8 cellular contexts compared by ENCODE assay signal in genomic region chr9:97984188-97985057, GRCh38. TPM values are rescaled to one million over a fixed set of nuclear protein-coding genes. Genes with fewer than 3 reads are reported as not detected.
DNase-seq lines count a peak whose midpoint lies in the region; ATAC-seq and TF ChIP-seq lines count a peak whose summit lies in the region.

No MANE protein-coding gene starts in this region.

- peaks cover 31% of the 10 kb centered on the region for H3K36me3 Mint-ChIP-seq in activated naive CD8-positive, alpha-beta T cell treated with anti-CD3 and anti-CD28 coated beads, Interleukin-2, amount 50 U/mL, for 24 hours (ENCODE audit: low read depth)

- 0% methylated on average over 5 to 11 of the region's 116 CpGs for WGBS in thyroid gland, 2 donors

- no peak overlapping the region for H3K4me3 ChIP-seq in KMS-11 (IDR thresholded peaks at IDR 0.05; ENCODE audit: insufficient read depth, low read depth, low read length)
- H3K4me3 ChIP-seq in cardiac muscle cell, result peak overlapping the region; percentile 98
- peak overlapping the region; percentile 67 for H3K4me3 ChIP-seq in parathyroid adenoma (ENCODE audit: low read depth, low read length)
- peak overlapping the region; percentile 30 to 99 (median 94) for H3K4me3 ChIP-seq in thyroid gland (replicated peaks in 1 of 3)

- no peaks in the 10 kb centered on the region for H3K27me3 Mint-ChIP-seq in activated naive CD8-positive, alpha-beta T cell treated with anti-CD3 and anti-CD28 coated beads, Interleukin-2, amount 50 U/mL, for 24 hours

- peak; percentile 11 to 68 for TF ChIP-seq POLR2A in thyroid gland (IDR thresholded peaks at IDR 0.05)

- H3K4me1 Mint-ChIP-seq in activated naive CD8-positive, alpha-beta T cell treated with anti-CD3 and anti-CD28 coated beads, Interleukin-2, amount 50 U/mL, for 24 hours, result peaks cover 61% of the 10 kb centered on the region

- H3K79me2 ChIP-seq in KMS-11 (ENCODE audit: insufficient read depth, low read depth) (peaks cover 58% of the 10 kb centered on the region), parathyroid adenoma (peaks cover 11% of the 10 kb centered on the region)

- DNase-seq in DMS 273 treated with DMSO at 0.1 percent for 48 hours (lab: John Stamatoyannopoulos, UW) (peak; percentile 11), SW 1271 (lab: John Stamatoyannopoulos, UW) (peak; percentile 45 to 66), cardiac muscle cell (ENCODE audit: low read depth in 1 of 2, low spot score in 1 of 2) (peak; percentile 70 to 89), thyroid gland (peak; percentile 80 to 83)
- DNase-seq in activated naive CD8-positive, alpha-beta T cell treated with anti-CD3 and anti-CD28 coated beads, Interleukin-2, amount 50 U/mL, for 24 hours, result peak; percentile 82

- H3K27ac Mint-ChIP-seq in activated naive CD8-positive, alpha-beta T cell treated with anti-CD3 and anti-CD28 coated beads, Interleukin-2, amount 50 U/mL, for 24 hours, result peak overlapping the region; percentile 76

- peak; percentile 22 for ATAC-seq in GM21515 (IDR thresholded peaks at IDR 0.05; ENCODE audit: unreplicated experiment)
- ATAC-seq in activated naive CD8-positive, alpha-beta T cell treated with anti-CD3 and anti-CD28 coated beads, Interleukin-2, amount 50 U/mL, for 24 hours, result peak; percentile 17

- H3K27me3 ChIP-seq in KMS-11 (ENCODE audit: insufficient read depth, low read depth) (no peaks in the 10 kb centered on the region), cardiac muscle cell (peaks cover 34% of the 10 kb centered on the region), parathyroid adenoma (ENCODE audit: control insufficient read depth, insufficient read depth, low read length) (no peaks in the 10 kb centered on the region), thyroid gland (no peaks in the 10 kb centered on the region)

- peaks cover 48% of the 10 kb centered on the region for H3K4me1 ChIP-seq in KMS-11 (ENCODE audit: low read depth, poor library complexity, severe bottlenecking)
- H3K4me1 ChIP-seq in cardiac muscle cell (ENCODE audit: low read depth), result peaks cover 6% of the 10 kb centered on the region
- no peaks in the 10 kb centered on the region for H3K4me1 ChIP-seq in parathyroid adenoma
- peaks cover 22 to 31% of the 10 kb centered on the region in 2 donors for H3K4me1 ChIP-seq in thyroid gland

- no peaks in the 10 kb centered on the region for H3K36me3 ChIP-seq in KMS-11 (ENCODE audit: insufficient read depth)
- no peaks in the 10 kb centered on the region for H3K36me3 ChIP-seq in cardiac muscle cell
- no peaks in the 10 kb centered on the region for H3K36me3 ChIP-seq in parathyroid adenoma (ENCODE audit: control insufficient read depth, insufficient read depth, low read length)
- H3K36me3 ChIP-seq in thyroid gland, result no peaks in the 10 kb centered on the region

- no peaks in the 10 kb centered on the region for H3K9me3 Mint-ChIP-seq in activated naive CD8-positive, alpha-beta T cell treated with anti-CD3 and anti-CD28 coated beads, Interleukin-2, amount 50 U/mL, for 24 hours

- H3K9ac ChIP-seq in KMS-11 (peak overlapping the region; percentile 100), parathyroid adenoma (no peak overlapping the region)

- peak overlapping the region; percentile 95 for H3K4me2 ChIP-seq in KMS-11
- peak overlapping the region; percentile 70 for H3K4me2 ChIP-seq in parathyroid adenoma (ENCODE audit: low read length)

- no peak for TF ChIP-seq CTCF in KMS-11 (conservative IDR thresholded peaks at IDR 0.05; ENCODE audit: low read depth, low read length)
- TF ChIP-seq CTCF in cardiac muscle cell (IDR thresholded peaks at IDR 0.05; ENCODE audit: low read depth, low read length), result no peak
- TF ChIP-seq CTCF in parathyroid adenoma (IDR thresholded peaks at IDR 0.05), result no peak
- peak in 2 of 6 experiments; percentile 12 to 27 for TF ChIP-seq CTCF in thyroid gland (IDR thresholded peaks at IDR 0.05)

- H3K27ac ChIP-seq in KMS-11 (peak overlapping the region; percentile 99), cardiac muscle cell (peak overlapping the region; percentile 92), parathyroid adenoma (peak overlapping the region; percentile 81), thyroid gland (peak overlapping the region; percentile 93 to 99 (median 98))

- H3K9me3 ChIP-seq in cardiac muscle cell (ENCODE audit: low read depth), result no peaks in the 10 kb centered on the region
- no peaks in the 10 kb centered on the region for H3K9me3 ChIP-seq in parathyroid adenoma (ENCODE audit: control insufficient read depth, low read length)
- H3K9me3 ChIP-seq in thyroid gland, result no peaks in the 10 kb centered on the region

- H3K4me3 Mint-ChIP-seq in activated naive CD8-positive, alpha-beta T cell treated with anti-CD3 and anti-CD28 coated beads, Interleukin-2, amount 50 U/mL, for 24 hours, result peak overlapping the region; percentile 72

- peak overlapping the region; percentile 47; the same call in 1 of the 2 replicates for H2AFZ ChIP-seq in KMS-11 (ENCODE audit: low read depth)
- H2AFZ ChIP-seq in parathyroid adenoma, result peak overlapping the region; percentile 68

- intact Hi-C loops in thyroid gland (cut with DNase I), result loop anchor here (5.0 to 10.0 kb wide), 2 partner anchors 50 to 62 kb away; partner anchors contain the start of gene TRMO

- H4K20me1 ChIP-seq in KMS-11 (ENCODE audit: insufficient read depth), result peaks cover 22% of the 10 kb centered on the region

RNA-seq across cellular contexts. Expression of gene ANP32B, which starts 1.3 kb away (rescaled TPM):
- 10.6 and 27.2 TPM in 2 replicates for total RNA-seq in cardiac muscle cell
- polyA plus RNA-seq in cardiac muscle cell, result 77.5 and 102 TPM in 2 replicates
- total RNA-seq in thyroid gland, result 10 to 100 TPM; 19.7 to 32.1 (median 27.5) TPM

RNA-seq across cellular contexts. Expression of gene HEMGN, which starts 46.5 kb away (rescaled TPM):
- total RNA-seq in cardiac muscle cell, result not detected in 2 replicates
- not detected in 2 replicates for polyA plus RNA-seq in cardiac muscle cell
- under 1 TPM in 2 of 4 donors, not detected in 2; 0.22 to 0.27 TPM for total RNA-seq in thyroid gland

Comparison
In these comparisons a context has a peak if more than half of its experiments do, and no peak if none do; other contexts are left out.
1. DNase-seq: peak in every context shown above with its lines; median percentile 82 in activated naive CD8-positive, alpha-beta T cell treated with anti-CD3 and anti-CD28 coated beads, Interleukin-2, amount 50 U/mL, for 24 hours; 82 in thyroid gland; 80 in cardiac muscle cell; 56 in SW 1271; 11 in DMS 273 treated with DMSO at 0.1 percent for 48 hours.